10 cellular contexts compared by ENCODE assay signal in genomic region chr6:73655341-73655917, GRCh38. TPM values are rescaled to one million over a fixed set of nuclear protein-coding genes. Genes with fewer than 3 reads are reported as not detected.
DNase-seq lines count a peak whose midpoint lies in the region; ATAC-seq and TF ChIP-seq lines count a peak whose summit lies in the region.
"Had no signal": no experiment of that assay in that cellular context is flagged by ENCODE, and none has a peak within 500 bp of the region (broad histone marks: within the 10 kb centered on the region; RNA-seq: fewer than 3 reads in every experiment).

No MANE protein-coding gene starts in this region.

- POLR2A ChIA-PET in T-cell (lab: Charles Lee), result interaction anchor here in 1 of 2 donors (1.0 kb wide), 1 partner anchor 135 kb away, joined by 4 read pairs; no protein-coding TSS in a partner anchor

- peak overlapping the region; percentile 98 for H3K4me3 Mint-ChIP-seq in T-helper 2 cell treated with Interferon-gamma antibody and Interleukin-4, amounts not matched to agents 5 μg/mL and 100 μg/mL, for 36 hours
- H3K4me3 Mint-ChIP-seq in T-cell, result peak overlapping the region; percentile 94 to 97 (median 96)
- H3K4me3 Mint-ChIP-seq in glutamatergic neuron (ENCODE audit: unreplicated experiment), result peak overlapping the region; percentile 28
- H3K4me3 Mint-ChIP-seq in stimulated activated naive CD8-positive, alpha-beta T cell treated with anti-CD3 and anti-CD28 coated beads, Interleukin-15, amount 100 ng/mL, for 72 hours, result peak overlapping the region; percentile 65 to 99
- no peak overlapping the region for H3K4me3 Mint-ChIP-seq in stimulated activated naive B cell treated with anti-CD40 and anti-IgM and Interleukin-4, amounts not matched to agents 10 μg/mL and 1 μg/mL and 100 μg/mL, for 72 hours

- peak overlapping the region; percentile 41 for H3K27ac Mint-ChIP-seq in T-helper 2 cell treated with Interferon-gamma antibody and Interleukin-4, amounts not matched to agents 5 μg/mL and 100 μg/mL, for 36 hours
- H3K27ac Mint-ChIP-seq in T-cell (peak overlapping the region; percentile 73 to 96), glutamatergic neuron (ENCODE audit: unreplicated experiment) (no peak overlapping the region)
- peak overlapping the region in 1 of 2 donors; percentile 59 for H3K27ac Mint-ChIP-seq in stimulated activated naive CD8-positive, alpha-beta T cell treated with anti-CD3 and anti-CD28 coated beads, Interleukin-15, amount 100 ng/mL, for 72 hours
- no peak overlapping the region for H3K27ac Mint-ChIP-seq in stimulated activated naive B cell treated with anti-CD40 and anti-IgM and Interleukin-4, amounts not matched to agents 10 μg/mL and 1 μg/mL and 100 μg/mL, for 72 hours

- no peaks in the 10 kb centered on the region for H3K27me3 Mint-ChIP-seq in T-helper 2 cell treated with Interferon-gamma antibody and Interleukin-4, amounts not matched to agents 5 μg/mL and 100 μg/mL, for 36 hours (ENCODE audit: low read depth)
- H3K27me3 Mint-ChIP-seq in T-cell, result no peaks in the 10 kb centered on the region
- H3K27me3 Mint-ChIP-seq in glutamatergic neuron (ENCODE audit: unreplicated experiment), result peaks cover 7% of the 10 kb centered on the region
- no peaks in the 10 kb centered on the region for H3K27me3 Mint-ChIP-seq in stimulated activated naive CD8-positive, alpha-beta T cell treated with anti-CD3 and anti-CD28 coated beads, Interleukin-15, amount 100 ng/mL, for 72 hours
- no peaks in the 10 kb centered on the region for H3K27me3 Mint-ChIP-seq in stimulated activated naive B cell treated with anti-CD40 and anti-IgM and Interleukin-4, amounts not matched to agents 10 μg/mL and 1 μg/mL and 100 μg/mL, for 72 hours

- TF ChIP-seq CTCF in glutamatergic neuron (IDR thresholded peaks at IDR 0.05; ENCODE audit: partially characterized antibody, unreplicated experiment), result no peak

- no peak for ATAC-seq in T-cell (replicated peaks in 1 of 4)
- ATAC-seq in stimulated activated naive CD8-positive, alpha-beta T cell treated with anti-CD3 and anti-CD28 coated beads, Interleukin-15, amount 100 ng/mL, for 72 hours, result no peak
- no peak for ATAC-seq in HG03196 (IDR thresholded peaks at IDR 0.05; ENCODE audit: unreplicated experiment)
- ATAC-seq in HG02798 (IDR thresholded peaks at IDR 0.05; ENCODE audit: poor library complexity, unreplicated experiment), result no peak
- ATAC-seq in stimulated activated naive B cell treated with anti-CD40 and anti-IgM and Interleukin-4, amounts not matched to agents 10 μg/mL and 1 μg/mL and 100 μg/mL, for 72 hours (replicated peaks), result no peak

- CTCF ChIA-PET in T-cell (lab: Charles Lee), result interaction anchor here in 1 of 2 donors (1.1 to 1.5 kb wide), 3 partner anchors 133 to 1628 kb away, joined by 3 to 5 read pairs (median 5); no protein-coding TSS in a partner anchor

- H3K9me3 Mint-ChIP-seq in T-helper 2 cell treated with Interferon-gamma antibody and Interleukin-4, amounts not matched to agents 5 μg/mL and 100 μg/mL, for 36 hours, result no peaks in the 10 kb centered on the region
- H3K9me3 Mint-ChIP-seq in T-cell, result no peaks in the 10 kb centered on the region
- H3K9me3 Mint-ChIP-seq in glutamatergic neuron (ENCODE audit: unreplicated experiment), result peaks cover 2% of the 10 kb centered on the region
- H3K9me3 Mint-ChIP-seq in stimulated activated naive CD8-positive, alpha-beta T cell treated with anti-CD3 and anti-CD28 coated beads, Interleukin-15, amount 100 ng/mL, for 72 hours, result no peaks in the 10 kb centered on the region
- no peaks in the 10 kb centered on the region for H3K9me3 Mint-ChIP-seq in stimulated activated naive B cell treated with anti-CD40 and anti-IgM and Interleukin-4, amounts not matched to agents 10 μg/mL and 1 μg/mL and 100 μg/mL, for 72 hours

- DNase-seq in T-helper 2 cell treated with Interferon-gamma antibody and Interleukin-4, amounts not matched to agents 5 μg/mL and 100 μg/mL, for 36 hours (ENCODE audit: low spot score), result no peak
- DNase-seq in T-helper 2 cell, result no peak
- DNase-seq in T-cell, result no peak
- no peak for DNase-seq in glutamatergic neuron
- DNase-seq in stimulated activated naive CD8-positive, alpha-beta T cell treated with anti-CD3 and anti-CD28 coated beads, Interleukin-15, amount 100 ng/mL, for 72 hours, result no peak
- no peak for DNase-seq in stimulated activated naive B cell treated with anti-CD40 and anti-IgM and Interleukin-4, amounts not matched to agents 10 μg/mL and 1 μg/mL and 100 μg/mL, for 72 hours
- DNase-seq: activated gamma-delta T cell, SHP77 treated with DMSO at 0.1 percent for 48 hours had no signal

- peaks cover 28% of the 10 kb centered on the region for H3K4me1 Mint-ChIP-seq in T-helper 2 cell treated with Interferon-gamma antibody and Interleukin-4, amounts not matched to agents 5 μg/mL and 100 μg/mL, for 36 hours (ENCODE audit: low read depth)
- H3K4me1 Mint-ChIP-seq in T-cell, result peaks cover 32 to 37% (median 33%) of the 10 kb centered on the region in 3 donors
- H3K4me1 Mint-ChIP-seq in glutamatergic neuron (ENCODE audit: low read depth, unreplicated experiment), result peaks cover 4% of the 10 kb centered on the region
- H3K4me1 Mint-ChIP-seq in stimulated activated naive CD8-positive, alpha-beta T cell treated with anti-CD3 and anti-CD28 coated beads, Interleukin-15, amount 100 ng/mL, for 72 hours, result peaks cover 42% of the 10 kb centered on the region
- peaks cover 13 to 18% of the 10 kb centered on the region in 2 donors for H3K4me1 Mint-ChIP-seq in stimulated activated naive B cell treated with anti-CD40 and anti-IgM and Interleukin-4, amounts not matched to agents 10 μg/mL and 1 μg/mL and 100 μg/mL, for 72 hours

- H3K36me3 Mint-ChIP-seq in T-helper 2 cell treated with Interferon-gamma antibody and Interleukin-4, amounts not matched to agents 5 μg/mL and 100 μg/mL, for 36 hours (ENCODE audit: low read depth), result peaks cover 3% of the 10 kb centered on the region
- H3K36me3 Mint-ChIP-seq in T-cell (peaks cover 3% of the 10 kb centered on the region), glutamatergic neuron (ENCODE audit: unreplicated experiment) (no peaks in the 10 kb centered on the region)
- H3K36me3 Mint-ChIP-seq in stimulated activated naive B cell treated with anti-CD40 and anti-IgM and Interleukin-4, amounts not matched to agents 10 μg/mL and 1 μg/mL and 100 μg/mL, for 72 hours, result peaks cover 3 to 7% of the 10 kb centered on the region in 2 donors

RNA-seq across cellular contexts. Expression of gene SLC17A5, which starts 1.6 kb away (rescaled TPM):
- total RNA-seq in T-cell, result 10 to 100 TPM in 1 of 5 donors, 1 to 10 TPM in 4; 6.4 to 15.0 (median 9.4) TPM
- total RNA-seq in glutamatergic neuron (ENCODE audit: unreplicated experiment), result 14.3 TPM

RNA-seq across cellular contexts. Expression of gene CD109, which starts 40.6 kb away (rescaled TPM):
- total RNA-seq in T-cell, result 1 to 10 TPM in 1 of 5 donors, under 1 TPM in 4; 0.59 to 1.0 (median 0.68) TPM
- 0.49 TPM for total RNA-seq in glutamatergic neuron (ENCODE audit: unreplicated experiment)

Comparison
In these comparisons a context has a peak if more than half of its experiments do, and no peak if none do; other contexts are left out.
1. H3K27ac Mint-ChIP-seq: peak in T-helper 2 cell treated with Interferon-gamma antibody and Interleukin-4, amounts not matched to agents 5 μg/mL and 100 μg/mL, for 36 hours (single experiment) and T-cell (2 of 2); none in glutamatergic neuron (single experiment) and stimulated activated naive B cell treated with anti-CD40 and anti-IgM and Interleukin-4, amounts not matched to agents 10 μg/mL and 1 μg/mL and 100 μg/mL, for 72 hours (single experiment).
2. H3K4me3 Mint-ChIP-seq: peak in T-helper 2 cell treated with Interferon-gamma antibody and Interleukin-4, amounts not matched to agents 5 μg/mL and 100 μg/mL, for 36 hours (single experiment), T-cell (3 of 3), glutamatergic neuron (single experiment) and stimulated activated naive CD8-positive, alpha-beta T cell treated with anti-CD3 and anti-CD28 coated beads, Interleukin-15, amount 100 ng/mL, for 72 hours (2 of 2); none in stimulated activated naive B cell treated with anti-CD40 and anti-IgM and Interleukin-4, amounts not matched to agents 10 μg/mL and 1 μg/mL and 100 μg/mL, for 72 hours (0 of 2).